11 cellular contexts compared by ENCODE assay signal in genomic region chrX:71100581-71101505, GRCh38.
A peak's percentile ranks its signal among the peaks of the same experiment; 100 is the strongest.
DNase-seq lines count a peak whose midpoint lies in the region; ATAC-seq and TF ChIP-seq lines count a peak whose summit lies in the region.
"Had no signal": no experiment of that assay in that cellular context is flagged by ENCODE, and none has a peak within 500 bp of the region (broad histone marks: within the 10 kb centered on the region; RNA-seq: fewer than 3 reads in every experiment).

No MANE protein-coding gene starts in this region.

- H3K9ac ChIP-seq in Loucy (ENCODE audit: low read depth, low read length, poor library complexity, severe bottlenecking), result peak overlapping the region; percentile 97

- peaks cover 37% of the 10 kb centered on the region for H3K79me2 ChIP-seq in Loucy (ENCODE audit: insufficient read depth, low read length)

- H3K9me2 ChIP-seq in Loucy (replicated peaks; ENCODE audit: low read depth, low read length), result no peaks in the 10 kb centered on the region

- H3F3A ChIP-seq in Loucy (ENCODE audit: low read depth), result 0 out of 2 replicates have a peak, but pooled peaks cover 4% of the 10 kb centered on the region

- peaks cover 65% of the 10 kb centered on the region for H3K4me1 ChIP-seq in Loucy (ENCODE audit: insufficient read depth, low read length, poor library complexity, severe bottlenecking)

- no peak for ATAC-seq in HG03520 (IDR thresholded peaks at IDR 0.05; ENCODE audit: unreplicated experiment)

- TF ChIP-seq CTCF in Loucy (conservative IDR thresholded peaks at IDR 0.05; ENCODE audit: low read length), result peak; percentile 44

- H3K4me2 ChIP-seq in Loucy (ENCODE audit: low read depth, low read length, poor library complexity, severe bottlenecking), result peak overlapping the region; percentile 32

- H3K9me3 ChIP-seq in Loucy (ENCODE audit: insufficient read depth, low read depth, low read length), result no peaks in the 10 kb centered on the region

- H3K4me3 ChIP-seq in Loucy (ENCODE audit: low read length, poor library complexity, severe bottlenecking), result no peak overlapping the region

- H3K36me3 ChIP-seq in Loucy (ENCODE audit: insufficient read depth, low read length), result no peaks in the 10 kb centered on the region

- H4K20me1 ChIP-seq in Loucy (ENCODE audit: insufficient read depth, low read length, poor library complexity, severe bottlenecking), result no peaks in the 10 kb centered on the region

- no peak overlapping the region for H2AFZ ChIP-seq in Loucy (ENCODE audit: low read length)

- no peaks in the 10 kb centered on the region for H3K27me3 ChIP-seq in Loucy (ENCODE audit: insufficient read depth, low read length, poor library complexity, severe bottlenecking)

- DNase-seq in ELF-1 (ENCODE audit: low read depth, low spot score) (peak; percentile 52), islet precursor cell (peak; percentile 51), GF-D8 (lab: John Stamatoyannopoulos, UW) (no peak)
- DNase-seq in activated CD4-positive, CD25-positive, alpha-beta regulatory T cell treated with anti-CD3 and anti-CD28 coated beads, Interleukin-2, amount 50 U/mL, for 72 hours, result no peak
- DNase-seq: HCEC 1CT; hypothalamus; Karpas-422; NCI-H2081; stimulated activated CD4-positive, alpha-beta T cell treated with anti-CD3 and anti-CD28 coated beads, Interleukin-2, amount 100 ng/mL, for 24 hours had no signal

Comparison
In these comparisons a context has a peak if more than half of its experiments do, and no peak if none do; other contexts are left out.
1. DNase-seq: peak in ELF-1 (single experiment) and islet precursor cell (single experiment); none in GF-D8 (single experiment) and activated CD4-positive, CD25-positive, alpha-beta regulatory T cell treated with anti-CD3 and anti-CD28 coated beads, Interleukin-2, amount 50 U/mL, for 72 hours (single experiment).